Comparison of ENCODE assay signal across 9 cellular contexts in genomic region chr4:75653845-75654503, GRCh38. TPM values are rescaled to one million over a fixed set of nuclear protein-coding genes. Genes with fewer than 3 reads are reported as not detected.
A peak's percentile ranks its signal among the peaks of the same experiment; 100 is the strongest.
DNase-seq lines count a peak whose midpoint lies in the region; ATAC-seq and TF ChIP-seq lines count a peak whose summit lies in the region.
"Had no signal": no experiment of that assay in that cellular context is flagged by ENCODE, and none has a peak within 500 bp of the region (broad histone marks: within the 10 kb centered on the region; RNA-seq: fewer than 3 reads in every experiment).

No MANE protein-coding gene starts in this region.

- H3K27ac Mint-ChIP-seq in activated CD4-positive, alpha-beta T cell treated with anti-CD3 and anti-CD28 coated beads for 36 hours: peak overlapping the region; percentile 80
- peak overlapping the region; percentile 67 for H3K27ac Mint-ChIP-seq in stimulated activated memory B cell treated with anti-CD40 and anti-IgM and Interleukin-4, amounts not matched to agents 10 μg/mL and 1 μg/mL and 100 μg/mL, for 72 hours

- no peak overlapping the region for H3K4me3 Mint-ChIP-seq in activated CD4-positive, alpha-beta T cell treated with anti-CD3 and anti-CD28 coated beads for 36 hours
- H3K4me3 Mint-ChIP-seq in stimulated activated memory B cell treated with anti-CD40 and anti-IgM and Interleukin-4, amounts not matched to agents 10 μg/mL and 1 μg/mL and 100 μg/mL, for 72 hours: no peak overlapping the region

- peaks cover 71% of the 10 kb centered on the region for H3K79me2 ChIP-seq in SK-N-SH (ENCODE audit: insufficient read depth)

- peaks cover 10% of the 10 kb centered on the region for H4K20me1 ChIP-seq in SK-N-SH (ENCODE audit: insufficient read depth)

- no peaks in the 10 kb centered on the region for H3K27me3 Mint-ChIP-seq in activated CD4-positive, alpha-beta T cell treated with anti-CD3 and anti-CD28 coated beads for 36 hours
- H3K27me3 Mint-ChIP-seq in stimulated activated memory B cell treated with anti-CD40 and anti-IgM and Interleukin-4, amounts not matched to agents 10 μg/mL and 1 μg/mL and 100 μg/mL, for 72 hours: no peaks in the 10 kb centered on the region

- H3K9me3 Mint-ChIP-seq in activated CD4-positive, alpha-beta T cell treated with anti-CD3 and anti-CD28 coated beads for 36 hours (ENCODE audit: low read depth): no peaks in the 10 kb centered on the region
- H3K9me3 Mint-ChIP-seq in stimulated activated memory B cell treated with anti-CD40 and anti-IgM and Interleukin-4, amounts not matched to agents 10 μg/mL and 1 μg/mL and 100 μg/mL, for 72 hours: no peaks in the 10 kb centered on the region

- no peaks in the 10 kb centered on the region for H3K27me3 ChIP-seq in SK-N-SH (ENCODE audit: insufficient read depth)

- H3K4me1 ChIP-seq in SK-N-SH (ENCODE audit: control insufficient read depth in 1 of 2, insufficient read depth in 2 of 2, low read depth in 1 of 2, low read length in 1 of 2): no peaks in the 10 kb centered on the region; a peak in 1 of 4 replicates

- CTCF ChIA-PET in activated CD4-positive, alpha-beta T cell treated with anti-CD3 and anti-CD28 coated beads for 36 hours (lab: Charles Lee): interaction anchor here (0.7 to 3.5 kb wide), 8 partner anchors 10 to 287 kb away, joined by 3 to 17 read pairs (median 6); partner anchors contain the start of genes NAAA and USO1
- CTCF ChIA-PET in SK-N-SH (lab: Yijun Ruan, JAX): interaction anchor here (0.8 to 3.7 kb wide), 5 partner anchors 16 to 194 kb away, joined by 3 to 23 read pairs (median 3); partner anchors contain the start of gene USO1

- H3K4me3 ChIP-seq in SK-N-SH (ENCODE audit: low read depth in 2 of 2, low read length in 1 of 2) (no peak overlapping the region), fibroblast of pulmonary artery (replicated peaks; ENCODE audit: low read depth, low read length) (no peak overlapping the region)

- 91% methylated on average over 2 of the region's 2 CpGs for WGBS in SK-N-SH (ENCODE audit: low lambda C conversion rate)

- POLR2A ChIA-PET in activated CD4-positive, alpha-beta T cell treated with anti-CD3 and anti-CD28 coated beads for 36 hours (lab: Charles Lee): interaction anchor here (0.6 to 0.9 kb wide), 2 partner anchors 15 to 74 kb away, joined by 3 read pairs; no protein-coding TSS in a partner anchor
- POLR2A ChIA-PET in SK-N-SH (lab: Yijun Ruan, JAX): no interaction called here

- peak; percentile 68 for TF ChIP-seq CTCF in SK-N-SH (IDR thresholded peaks at IDR 0.05)
- TF ChIP-seq CTCF in fibroblast of pulmonary artery (IDR thresholded peaks at IDR 0.05; ENCODE audit: low read length, missing control alignments): peak; percentile 67

- no peak for TF ChIP-seq EP300 in SK-N-SH (IDR thresholded peaks at IDR 0.05; ENCODE audit: borderline replicate concordance in 1 of 2, low read depth in 1 of 2, low read length in 1 of 2)

- H3K36me3 Mint-ChIP-seq in activated CD4-positive, alpha-beta T cell treated with anti-CD3 and anti-CD28 coated beads for 36 hours (ENCODE audit: low read depth): peaks cover 51% of the 10 kb centered on the region
- H3K36me3 Mint-ChIP-seq in stimulated activated memory B cell treated with anti-CD40 and anti-IgM and Interleukin-4, amounts not matched to agents 10 μg/mL and 1 μg/mL and 100 μg/mL, for 72 hours: peaks cover 33% of the 10 kb centered on the region

- H3K4me2 ChIP-seq in SK-N-SH: no peak overlapping the region

- DNase-seq in activated CD4-positive, alpha-beta T cell treated with anti-CD3 and anti-CD28 coated beads for 36 hours: no peak
- no peak for DNase-seq in activated CD4-positive, alpha-beta T cell treated with anti-CD3 and anti-CD28 coated beads, Interleukin-2, amount 50 U/mL, for 4 hours
- DNase-seq in SK-N-SH: peak; percentile 39
- peak; percentile 61 for DNase-seq in fibroblast of pulmonary artery (ENCODE audit: low read depth)
- no peak for DNase-seq in medulla oblongata (ENCODE audit: extremely low spot score)
- DNase-seq in HPDE6-E6E7 (ENCODE audit: extremely low spot score): no peak
- DNase-seq: right cardiac atrium had no signal

- H3K9ac ChIP-seq in SK-N-SH: no peak overlapping the region

- H3K9me3 ChIP-seq in SK-N-SH: no peaks in the 10 kb centered on the region

- H3F3A ChIP-seq in SK-N-SH (replicated peaks; ENCODE audit: insufficient read depth): peaks cover 17% of the 10 kb centered on the region

- no peaks in the 10 kb centered on the region for H3K9me2 ChIP-seq in SK-N-SH

- peak; percentile 68 for TF ChIP-seq RAD21 in SK-N-SH (IDR thresholded peaks at IDR 0.05; ENCODE audit: low read length)

- no peak overlapping the region for H3K27ac ChIP-seq in SK-N-SH (ENCODE audit: low read depth in 2 of 2, low read length in 1 of 2)

- no peak overlapping the region for H2AFZ ChIP-seq in SK-N-SH (ENCODE audit: low read depth)

- intact Hi-C loops in activated CD4-positive, alpha-beta T cell treated with anti-CD3 and anti-CD28 coated beads for 36 hours (cut with DNase I, micrococcal nuclease): loop anchor here (2.0 kb wide), 3 partner anchors 23 to 55 kb away; partner anchors contain the start of gene CDKL2 (in 1 of the 2)

- peaks cover 46% of the 10 kb centered on the region for H3K4me1 Mint-ChIP-seq in activated CD4-positive, alpha-beta T cell treated with anti-CD3 and anti-CD28 coated beads for 36 hours
- H3K4me1 Mint-ChIP-seq in stimulated activated memory B cell treated with anti-CD40 and anti-IgM and Interleukin-4, amounts not matched to agents 10 μg/mL and 1 μg/mL and 100 μg/mL, for 72 hours: peaks cover 27% of the 10 kb centered on the region

- peaks cover 73 to 76% of the 10 kb centered on the region in 2 experiments for H3K36me3 ChIP-seq in SK-N-SH (replicated peaks in 1 of 2; ENCODE audit: control insufficient read depth in 1 of 2, insufficient read depth in 2 of 2, low read length in 1 of 2)

- ATAC-seq in activated CD4-positive, alpha-beta T cell treated with anti-CD3 and anti-CD28 coated beads for 36 hours: no peak
- no peak for ATAC-seq in stimulated activated memory B cell treated with anti-CD40 and anti-IgM and Interleukin-4, amounts not matched to agents 10 μg/mL and 1 μg/mL and 100 μg/mL, for 72 hours
- ATAC-seq in GM18867 (IDR thresholded peaks at IDR 0.05; ENCODE audit: unreplicated experiment): no peak

TF ChIP-seq in SK-N-SH, 30 proteins besides CTCF, POLR2A, EP300 and RAD21:
- peak; percentile 53 for TF ChIP-seq SMC3 (IDR thresholded peaks at IDR 0.05; ENCODE audit: low read depth, low read length)
- TF ChIP-seq ZBTB33 (IDR thresholded peaks at IDR 0.05; ENCODE audit: borderline replicate concordance, low read depth): no peak

RNA-seq across cellular contexts. Expression of gene G3BP2, which starts 19.2 kb away (rescaled TPM):
- 100 to 1,000 TPM; 127 to 137 TPM for total RNA-seq in activated CD4-positive, alpha-beta T cell treated with anti-CD3 and anti-CD28 coated beads for 36 hours
- 35.9 and 50.1 TPM in 2 replicates for polyA plus RNA-seq in SK-N-SH (2012; rRNA removed)
- 61.6 and 66.2 TPM in 2 replicates for polyA plus RNA-seq in SK-N-SH (2012; cell fraction: cytosol; rRNA removed)
- 16.0 and 32.9 TPM in 2 replicates for polyA plus RNA-seq in SK-N-SH (2012; cell fraction: nucleus; rRNA removed)

RNA-seq across cellular contexts. Expression of gene CDKL2, which starts 23.6 kb away (rescaled TPM):
- under 1 TPM; 0.62 to 0.91 TPM for total RNA-seq in activated CD4-positive, alpha-beta T cell treated with anti-CD3 and anti-CD28 coated beads for 36 hours
- polyA plus RNA-seq in SK-N-SH (2012; rRNA removed): 0.41 and 0.58 TPM in 2 replicates
- 0.58 and 0.94 TPM in 2 replicates for polyA plus RNA-seq in SK-N-SH (2012; cell fraction: cytosol; rRNA removed)
- 1.5 and 2.3 TPM in 2 replicates for polyA plus RNA-seq in SK-N-SH (2012; cell fraction: nucleus; rRNA removed)

Comparison
In these comparisons a context has a peak if more than half of its experiments do, and no peak if none do; other contexts are left out.
1. DNase-seq: peak in SK-N-SH (single experiment) and fibroblast of pulmonary artery (single experiment); none in activated CD4-positive, alpha-beta T cell treated with anti-CD3 and anti-CD28 coated beads for 36 hours (single experiment), activated CD4-positive, alpha-beta T cell treated with anti-CD3 and anti-CD28 coated beads, Interleukin-2, amount 50 U/mL, for 4 hours (0 of 2), medulla oblongata (single experiment) and HPDE6-E6E7 (single experiment).